8 cellular contexts compared by ENCODE assay signal in genomic region chr20:63101781-63102719, GRCh38.
DNase-seq lines count a peak whose midpoint lies in the region; ATAC-seq, FAIRE-seq and TF ChIP-seq lines count a peak whose summit lies in the region.

No MANE protein-coding gene starts in this region.

- peak overlapping the region; percentile 81 for H3K4me3 ChIP-seq in ACC112 (ENCODE audit: low read depth, low read length)
- H3K4me3 ChIP-seq in thyroid gland (replicated peaks in 1 of 3): peak overlapping the region; percentile 35 to 48 (median 44)

- peaks cover 13% of the 10 kb centered on the region for H3K27me3 ChIP-seq in ACC112 (ENCODE audit: insufficient read depth, low read length)
- no peaks in the 10 kb centered on the region for H3K27me3 ChIP-seq in thyroid gland

- no peaks in the 10 kb centered on the region for H3K79me2 ChIP-seq in ACC112 (ENCODE audit: control insufficient read depth, insufficient read depth, low read length, unreplicated experiment)

- no peak for ATAC-seq in GM19023 (IDR thresholded peaks at IDR 0.05; ENCODE audit: unreplicated experiment)

- peak overlapping the region; percentile 79 for H3K4me3 Mint-ChIP-seq in osteocyte (ENCODE audit: unreplicated experiment)

- DNase-seq in GM19239 (ENCODE audit: insufficient read length, low spot score) (peak; percentile 87), NOMO-1 treated with DMSO at 0.1 percent for 48 hours (lab: John Stamatoyannopoulos, UW; ENCODE audit: unreplicated experiment) (peak; percentile 17), activated gamma-delta T cell treated with Interleukin-2 at 50 U/mL for 16 hours (peak; percentile 41), head of caudate nucleus (peak in 41 of 42 donors; percentile 10 to 74 (median 50)), osteocyte (ENCODE audit: extremely low spot score, unreplicated experiment) (peak; percentile 71), thyroid gland (peak; percentile 18 to 29)

- H3K4me1 ChIP-seq in ACC112 (ENCODE audit: control insufficient read depth, insufficient read depth, low read length, unreplicated experiment) (no peaks in the 10 kb centered on the region), thyroid gland (peaks cover 3 to 12% of the 10 kb centered on the region in 2 donors)

- H3K36me3 ChIP-seq in ACC112 (ENCODE audit: insufficient read depth, low read length) (no peaks in the 10 kb centered on the region), thyroid gland (no peaks in the 10 kb centered on the region)

- no peaks in the 10 kb centered on the region for H3K27me3 Mint-ChIP-seq in osteocyte (ENCODE audit: unreplicated experiment)

- peaks cover 7% of the 10 kb centered on the region for H3K4me1 Mint-ChIP-seq in osteocyte (ENCODE audit: unreplicated experiment)

- peak overlapping the region; percentile 44 for H3K27ac Mint-ChIP-seq in osteocyte (ENCODE audit: unreplicated experiment)

- no peaks in the 10 kb centered on the region for H3K9me3 ChIP-seq in thyroid gland

- FAIRE-seq in GM19239 (lab: Jason Lieb, UNC): peak; percentile 92

- H3K36me3 Mint-ChIP-seq in osteocyte (ENCODE audit: unreplicated experiment): no peaks in the 10 kb centered on the region

- WGBS in thyroid gland, 2 donors: 0 to 3% methylated on average over 24 to 31 of the region's 100 CpGs

- TF ChIP-seq POLR2A in thyroid gland (IDR thresholded peaks at IDR 0.05): no peak

- TF ChIP-seq CTCF in osteocyte (IDR thresholded peaks at IDR 0.05): no peak
- TF ChIP-seq CTCF in thyroid gland (IDR thresholded peaks at IDR 0.05): no peak

- intact Hi-C loops in head of caudate nucleus (cut with DNase I) (no loop called here), thyroid gland (cut with DNase I) (no loop called here)

- peak overlapping the region; percentile 81 for H2AFZ ChIP-seq in ACC112 (ENCODE audit: low read length, unreplicated experiment)

- no peaks in the 10 kb centered on the region for H3K9me3 Mint-ChIP-seq in osteocyte (ENCODE audit: unreplicated experiment)

- H3K27ac ChIP-seq in ACC112 (ENCODE audit: low read depth, low read length) (peak overlapping the region; percentile 0; the same call in 1 of the 2 replicates), thyroid gland (peak overlapping the region in 1 of 3 donors; percentile 29)

Comparison
In these comparisons a context has a peak if more than half of its experiments do, and no peak if none do; other contexts are left out.
1. DNase-seq: peak in every context shown above with its lines; median percentile 87 in GM19239; 71 in osteocyte; 50 in head of caudate nucleus; 41 in activated gamma-delta T cell treated with Interleukin-2 at 50 U/mL for 16 hours; 24 in thyroid gland; 17 in NOMO-1 treated with DMSO at 0.1 percent for 48 hours.